8 cellular contexts compared by ENCODE assay signal in the genomic region with DNA sequence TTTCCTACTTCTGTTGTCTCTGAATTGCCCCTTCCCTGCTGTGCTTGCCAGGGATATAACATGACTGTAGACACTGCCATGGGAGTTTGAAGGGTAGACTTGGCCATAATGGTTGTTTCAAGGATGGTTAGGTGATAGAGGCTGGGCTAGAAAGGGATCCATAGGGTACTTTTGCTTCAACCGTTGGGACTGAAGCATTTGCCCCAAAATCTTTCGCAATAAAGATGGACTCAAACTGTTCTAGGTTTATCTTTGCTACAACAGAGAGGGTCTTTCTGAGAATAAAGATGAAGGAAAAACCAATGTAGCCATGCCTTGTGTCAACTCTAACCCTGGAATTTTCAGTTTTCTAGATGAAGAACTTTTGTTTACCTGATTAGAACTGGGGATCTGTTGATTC. TPM values are rescaled to one million over a fixed set of nuclear protein-coding genes. Genes with fewer than 3 reads are reported as not detected.
"Had no signal": no experiment of that assay in that cellular context is flagged by ENCODE, and none has a peak within 500 bp of the region (broad histone marks: within the 10 kb centered on the region; RNA-seq: fewer than 3 reads in every experiment).

No MANE protein-coding gene starts in this region.

- DNase-seq: KBM-7, KG1 had no signal

- H3K27ac ChIP-seq: HL-60 had no signal

- H3K4me3 ChIP-seq: K562 had no signal

- FAIRE-seq: HTR-8/SVneo, K562 had no signal

- ATAC-seq: K562 had no signal

RNA-seq across cellular contexts. Expression of a gene that starts 27.2 kb away (rescaled TPM):
- total RNA-seq: HT-29, HT1080, K562 had no signal
- polyA plus RNA-seq: IgD-negative memory B cell, K562 had no signal

RNA-seq across cellular contexts. Expression of a gene that starts 35.0 kb away (rescaled TPM):
- total RNA-seq: HT-29 had no signal
- polyA plus RNA-seq: IgD-negative memory B cell had no signal
